Comparison of ENCODE assay signal across 7 cellular contexts in genomic region chr10:48144229-48144628, GRCh38.
DNase-seq lines count a peak whose midpoint lies in the region; ATAC-seq and TF ChIP-seq lines count a peak whose summit lies in the region.
"Not testable (repeated sequence)": the region's sequence is repeated elsewhere in the genome, so short reads cannot be mapped to it uniquely, and the experiment has no call there.

No MANE protein-coding gene starts in this region.

- H3K4me2 ChIP-seq in DND-41 (ENCODE audit: insufficient read depth, low read length); PC-3 (ENCODE audit: low read length): not testable (repeated sequence)

- H3K27me3 ChIP-seq in DND-41 (ENCODE audit: insufficient read depth, low read length, poor library complexity); PC-3 (ENCODE audit: low read length): not testable (repeated sequence)

- H3K4me3 ChIP-seq in DND-41 (ENCODE audit: low read depth in 1 of 2, low read length in 2 of 2); PC-3 (ENCODE audit: low read length): not testable (repeated sequence)

- DNase-seq in DND-41; PC-3; activated CD4-positive, alpha-beta T cell treated with anti-CD3 and anti-CD28 coated beads for 36 hours; activated T-cell treated with anti-CD3 and anti-CD28 coated beads, Interleukin-2, amount 50 U/mL, for 72 hours; omental fat pad (ENCODE audit: low spot score); stimulated activated naive CD8-positive, alpha-beta T cell treated with anti-CD3 and anti-CD28 coated beads, Interleukin-15, amount 100 ng/mL, for 72 hours: not testable (repeated sequence)

- H3K79me2 ChIP-seq in DND-41 (ENCODE audit: insufficient read depth, low read length); PC-3 (ENCODE audit: low read length): not testable (repeated sequence)

- not testable (repeated sequence) for H3K4me1 ChIP-seq in DND-41 (ENCODE audit: insufficient read depth, low read length); PC-3 (ENCODE audit: insufficient read depth, low read length)

- not testable (repeated sequence) for H3K27ac Mint-ChIP-seq in activated CD4-positive, alpha-beta T cell treated with anti-CD3 and anti-CD28 coated beads for 36 hours; activated T-cell treated with anti-CD3 and anti-CD28 coated beads, Interleukin-2, amount 50 U/mL, for 72 hours; stimulated activated naive CD8-positive, alpha-beta T cell treated with anti-CD3 and anti-CD28 coated beads, Interleukin-15, amount 100 ng/mL, for 72 hours

- H3K27me3 Mint-ChIP-seq in activated CD4-positive, alpha-beta T cell treated with anti-CD3 and anti-CD28 coated beads for 36 hours; activated T-cell treated with anti-CD3 and anti-CD28 coated beads, Interleukin-2, amount 50 U/mL, for 72 hours (ENCODE audit: low read depth); stimulated activated naive CD8-positive, alpha-beta T cell treated with anti-CD3 and anti-CD28 coated beads, Interleukin-15, amount 100 ng/mL, for 72 hours: not testable (repeated sequence)

- H4K20me1 ChIP-seq in DND-41 (ENCODE audit: insufficient read depth, low read length); PC-3 (ENCODE audit: low read length): not testable (repeated sequence)

- not testable (repeated sequence) for H3K4me1 Mint-ChIP-seq in activated CD4-positive, alpha-beta T cell treated with anti-CD3 and anti-CD28 coated beads for 36 hours; activated T-cell treated with anti-CD3 and anti-CD28 coated beads, Interleukin-2, amount 50 U/mL, for 72 hours (ENCODE audit: low read depth); stimulated activated naive CD8-positive, alpha-beta T cell treated with anti-CD3 and anti-CD28 coated beads, Interleukin-15, amount 100 ng/mL, for 72 hours

- not testable (repeated sequence) for H2AFZ ChIP-seq in DND-41 (ENCODE audit: low read depth, low read length); PC-3 (ENCODE audit: low read length)

- H3K36me3 ChIP-seq in DND-41 (ENCODE audit: insufficient read depth, low read length); PC-3 (ENCODE audit: low read depth, low read length): not testable (repeated sequence)

- not testable (repeated sequence) for H3K4me3 Mint-ChIP-seq in activated CD4-positive, alpha-beta T cell treated with anti-CD3 and anti-CD28 coated beads for 36 hours; activated T-cell treated with anti-CD3 and anti-CD28 coated beads, Interleukin-2, amount 50 U/mL, for 72 hours; stimulated activated naive CD8-positive, alpha-beta T cell treated with anti-CD3 and anti-CD28 coated beads, Interleukin-15, amount 100 ng/mL, for 72 hours

- H3K9ac ChIP-seq in DND-41 (ENCODE audit: low read depth, low read length); PC-3 (ENCODE audit: low read length): not testable (repeated sequence)

- CTCF ChIA-PET in PC-3 (lab: Charles Lee); activated CD4-positive, alpha-beta T cell treated with anti-CD3 and anti-CD28 coated beads for 36 hours (lab: Charles Lee): not testable (repeated sequence)

- not testable (repeated sequence) for H3K27ac ChIP-seq in DND-41 (ENCODE audit: low read length); PC-3 (ENCODE audit: low read length)

- not testable (repeated sequence) for BruUV-seq in PC-3 (replicated peaks; lab: Mats Ljungman, UMichigan)

- ATAC-seq in DND-41 (ENCODE audit: insufficient read depth, low read depth): peak; percentile 30
- peak; percentile 60 for ATAC-seq in PC-3
- peak; percentile 71 for ATAC-seq in activated CD4-positive, alpha-beta T cell treated with anti-CD3 and anti-CD28 coated beads for 36 hours
- peak; percentile 76 to 79 for ATAC-seq in activated T-cell treated with anti-CD3 and anti-CD28 coated beads, Interleukin-2, amount 50 U/mL, for 72 hours (replicated peaks in 1 of 2)
- ATAC-seq in esophagus mucosa: peak; percentile 80
- peak; percentile 49 for ATAC-seq in omental fat pad (ENCODE audit: low FRiP score)
- peak; percentile 60 for ATAC-seq in stimulated activated naive CD8-positive, alpha-beta T cell treated with anti-CD3 and anti-CD28 coated beads, Interleukin-15, amount 100 ng/mL, for 72 hours

- intact Hi-C loops in PC-3 (cut with micrococcal nuclease); activated CD4-positive, alpha-beta T cell treated with anti-CD3 and anti-CD28 coated beads for 36 hours (cut with DNase I, micrococcal nuclease): not testable (repeated sequence)

- not testable (repeated sequence) for TF ChIP-seq CTCF in DND-41 (IDR thresholded peaks at IDR 0.05; ENCODE audit: borderline replicate concordance, extremely low read depth, low read length, poor library complexity, severe bottlenecking); PC-3 (conservative IDR thresholded peaks at IDR 0.05; ENCODE audit: low read depth, low read length); omental fat pad (IDR thresholded peaks at IDR 0.05)

- H3K9me3 ChIP-seq in DND-41 (ENCODE audit: insufficient read depth, low read length, severe bottlenecking); PC-3 (ENCODE audit: low read length): not testable (repeated sequence)

- H3F3A ChIP-seq in PC-3 (ENCODE audit: low read length, unreplicated experiment): not testable (repeated sequence)

- H3K9me2 ChIP-seq in PC-3 (replicated peaks; ENCODE audit: low read length): not testable (repeated sequence)

- POLR2A ChIA-PET in PC-3 (lab: Charles Lee; ENCODE audit: unreplicated experiment); activated CD4-positive, alpha-beta T cell treated with anti-CD3 and anti-CD28 coated beads for 36 hours (lab: Charles Lee): not testable (repeated sequence)

- not testable (repeated sequence) for H3K36me3 Mint-ChIP-seq in activated CD4-positive, alpha-beta T cell treated with anti-CD3 and anti-CD28 coated beads for 36 hours (ENCODE audit: low read depth); activated T-cell treated with anti-CD3 and anti-CD28 coated beads, Interleukin-2, amount 50 U/mL, for 72 hours (ENCODE audit: insufficient read depth in 2 of 2)

- H3K9me3 Mint-ChIP-seq in activated CD4-positive, alpha-beta T cell treated with anti-CD3 and anti-CD28 coated beads for 36 hours (ENCODE audit: low read depth); activated T-cell treated with anti-CD3 and anti-CD28 coated beads, Interleukin-2, amount 50 U/mL, for 72 hours; stimulated activated naive CD8-positive, alpha-beta T cell treated with anti-CD3 and anti-CD28 coated beads, Interleukin-15, amount 100 ng/mL, for 72 hours: not testable (repeated sequence)

Comparison
In these comparisons a context has a peak if more than half of its experiments do, and no peak if none do; other contexts are left out.
1. ATAC-seq: peak in every context shown above with its lines; median percentile 80 in esophagus mucosa; 78 in activated T-cell treated with anti-CD3 and anti-CD28 coated beads, Interleukin-2, amount 50 U/mL, for 72 hours; 71 in activated CD4-positive, alpha-beta T cell treated with anti-CD3 and anti-CD28 coated beads for 36 hours; 60 in PC-3; 60 in stimulated activated naive CD8-positive, alpha-beta T cell treated with anti-CD3 and anti-CD28 coated beads, Interleukin-15, amount 100 ng/mL, for 72 hours; 49 in omental fat pad; 30 in DND-41.